8 cellular contexts compared by ENCODE assay signal in the genomic region with DNA sequence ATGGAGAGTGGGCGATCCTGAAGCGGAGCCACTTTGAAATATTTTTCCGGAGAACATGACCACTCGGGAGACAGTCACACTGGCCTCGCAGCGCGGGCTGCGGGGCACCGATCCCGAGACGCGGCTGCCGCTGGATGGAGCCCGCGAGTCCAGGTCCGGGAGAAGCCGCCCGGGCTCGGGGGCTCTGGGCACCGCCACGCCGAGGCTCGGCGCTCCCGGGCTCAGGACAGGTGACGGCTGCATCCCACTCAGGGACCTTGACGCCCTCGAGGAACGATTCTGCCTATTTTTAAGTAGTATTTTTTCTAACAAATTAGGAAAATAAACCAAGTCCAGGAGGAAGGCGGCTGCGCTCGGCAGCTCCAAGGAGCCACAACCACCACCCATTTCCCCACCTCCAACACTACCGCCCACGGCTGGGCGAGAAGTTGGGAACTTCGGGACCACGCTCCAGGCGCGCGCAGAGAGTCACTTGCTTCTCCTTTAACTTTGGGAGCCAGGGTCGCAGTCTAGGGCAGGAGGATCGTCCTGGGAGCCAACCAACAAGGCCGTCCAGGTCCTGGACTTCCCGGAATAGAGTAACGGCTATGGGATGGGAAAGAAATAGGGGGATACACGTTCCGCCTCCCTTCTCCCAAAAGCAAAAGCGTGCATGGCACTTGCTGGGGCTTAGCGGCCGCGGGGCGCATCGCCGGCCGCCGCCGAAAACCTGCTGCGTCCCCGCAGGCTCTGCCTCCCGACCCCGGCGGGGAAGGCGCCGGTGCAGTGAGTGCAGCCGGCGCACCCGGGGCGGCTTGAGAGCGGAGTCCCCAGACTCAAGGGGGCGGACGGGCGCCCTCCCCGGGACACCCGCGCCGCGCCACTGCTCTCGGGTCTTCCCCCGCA. TPM values are rescaled to one million over a fixed set of nuclear protein-coding genes. Genes with fewer than 3 reads are reported as not detected.
DNase-seq lines count a peak whose midpoint lies in the region; ATAC-seq, FAIRE-seq and TF ChIP-seq lines count a peak whose summit lies in the region.

No MANE protein-coding gene starts in this region.

- peak overlapping the region; percentile 35 to 77; a peak in 4 of 6 replicates for H3K27ac ChIP-seq in A549
- H3K27ac ChIP-seq in testis, result no peak overlapping the region

- H3K36me3 Mint-ChIP-seq in nephron (ENCODE audit: low read depth), result no peaks in the 10 kb centered on the region

- no peak for FAIRE-seq in A549 (lab: Jason Lieb, UNC)

- DNase-seq in A549 (ENCODE audit: low read depth in 1 of 2, low spot score in 1 of 2) (peak; percentile 51 to 97), GM13977 (ENCODE audit: low spot score) (peak; percentile 90), NCI-H82 treated with DMSO at 0.1 percent for 48 hours (lab: John Stamatoyannopoulos, UW; ENCODE audit: unreplicated experiment) (peak; percentile 13), activated T-helper 1 cell treated with Interleukin-2 at 50 U/mL for 16 hours (ENCODE audit: low read depth) (peak; percentile 28), foreskin fibroblast (peak; percentile 43 to 79), testis (peak; percentile 58)

- no peaks in the 10 kb centered on the region for H3K9me3 ChIP-seq in A549
- no peaks in the 10 kb centered on the region for H3K9me3 ChIP-seq in testis

- H3K27me3 Mint-ChIP-seq in nephron (ENCODE audit: low read depth), result peaks cover 94% of the 10 kb centered on the region

- peak; percentile 75 to 91 for ATAC-seq in A549
- no peak for ATAC-seq in GM21576 (IDR thresholded peaks at IDR 0.05; ENCODE audit: unreplicated experiment)

- H3K4me3 ChIP-seq in A549, result peak overlapping the region; percentile 55
- peak overlapping the region; percentile 42 to 50 for H3K4me3 ChIP-seq in foreskin fibroblast (ENCODE audit: low read depth in 1 of 2, low read length in 2 of 2)
- peak overlapping the region; percentile 34 to 48 for H3K4me3 ChIP-seq in testis

- H3K4me2 ChIP-seq in A549, result peak overlapping the region; percentile 86

- H3K9me3 Mint-ChIP-seq in nephron, result no peaks in the 10 kb centered on the region

- intact Hi-C loops in testis (cut with DNase I; ENCODE audit: low total_unique reads), result no loop called here

- under 1% methylated on average over 63 of the region's 79 CpGs for WGBS in A549 (ENCODE audit: missing lambda C conversion rate)
- 0 to 1% methylated on average over 35 to 79 of the region's 79 CpGs for WGBS in testis, 2 donors

- no peak overlapping the region for H3K27ac Mint-ChIP-seq in nephron

- TF ChIP-seq POLR2A in A549 (IDR thresholded peaks at IDR 0.05; ENCODE audit: low read length), result no peak
- no peak for TF ChIP-seq POLR2A in testis (IDR thresholded peaks at IDR 0.05)

- no peak for TF ChIP-seq EP300 in A549 (IDR thresholded peaks at IDR 0.05)

- TF ChIP-seq CTCF in A549 (IDR thresholded peaks at IDR 0.05), result peak; percentile 79
- peak; percentile 77 for TF ChIP-seq CTCF in GM13977 (IDR thresholded peaks at IDR 0.05; ENCODE audit: extremely low read depth, insufficient read depth, missing control alignments)
- TF ChIP-seq CTCF in foreskin fibroblast (IDR thresholded peaks at IDR 0.05; ENCODE audit: low read depth, low read length), result peak; percentile 74
- TF ChIP-seq CTCF in nephron (IDR thresholded peaks at IDR 0.05; ENCODE audit: unreplicated experiment in 3 of 3), result peak; percentile 70 to 74 (median 73)
- TF ChIP-seq CTCF in testis (IDR thresholded peaks at IDR 0.05), result peak in 2 of 3 experiments; percentile 40 to 60

- in situ Hi-C loops in GM13977 (cut with MboI; ENCODE audit: low pct_unique_long_range_greater_than_20kb, low sequenced_read_pairs, unreplicated experiment), result loop anchor here (25.0 kb wide), 1 partner anchor 90 kb away; no protein-coding TSS in a partner anchor

- CTCF ChIA-PET in A549 (lab: Yijun Ruan, JAX), result interaction anchor here (0.6 to 4.8 kb wide), 13 partner anchors 9 to 349 kb away, joined by 3 to 29 read pairs (median 3); no protein-coding TSS in a partner anchor

- H3K4me1 Mint-ChIP-seq in nephron, result peaks cover 8% of the 10 kb centered on the region

- TF ChIP-seq RAD21 in A549 (conservative IDR thresholded peaks at IDR 0.05 in 1 of 2, IDR thresholded peaks at IDR 0.05 in 1 of 2), result peak; percentile 37 to 59; a peak in 4 of 5 replicates

- H3K36me3 ChIP-seq in testis (ENCODE audit: low read depth, missing control alignments), result no peaks in the 10 kb centered on the region

- H3K4me3 Mint-ChIP-seq in nephron, result peak overlapping the region; percentile 80 to 84 (median 82)

- no peaks in the 10 kb centered on the region for H3K27me3 ChIP-seq in testis

- POLR2A ChIA-PET in A549 (lab: Yijun Ruan, JAX), result no interaction called here

- no peaks in the 10 kb centered on the region for H3K4me1 ChIP-seq in A549
- H3K4me1 ChIP-seq in testis, result peaks cover 16% of the 10 kb centered on the region

TF ChIP-seq in A549, 52 proteins besides CTCF, POLR2A, EP300 and RAD21:
- TF ChIP-seq, protein P1, sequence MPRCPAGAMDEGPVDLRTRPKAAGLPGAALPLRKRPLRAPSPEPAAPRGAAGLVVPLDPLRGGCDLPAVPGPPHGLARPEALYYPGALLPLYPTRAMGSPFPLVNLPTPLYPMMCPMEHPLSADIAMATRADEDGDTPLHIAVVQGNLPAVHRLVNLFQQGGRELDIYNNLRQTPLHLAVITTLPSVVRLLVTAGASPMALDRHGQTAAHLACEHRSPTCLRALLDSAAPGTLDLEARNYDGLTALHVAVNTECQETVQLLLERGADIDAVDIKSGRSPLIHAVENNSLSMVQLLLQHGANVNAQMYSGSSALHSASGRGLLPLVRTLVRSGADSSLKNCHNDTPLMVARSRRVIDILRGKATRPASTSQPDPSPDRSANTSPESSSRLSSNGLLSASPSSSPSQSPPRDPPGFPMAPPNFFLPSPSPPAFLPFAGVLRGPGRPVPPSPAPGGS (IDR thresholded peaks at IDR 0.05), result no peak
- TF ChIP-seq RNF2 (IDR thresholded peaks at IDR 0.05; ENCODE audit: borderline replicate concordance, low read depth) (peak; percentile 66; the same call in 1 of the 2 replicates), SMC3 (IDR thresholded peaks at IDR 0.05) (peak; percentile 75), EHF (CRISPR knock-in tag; IDR thresholded peaks at IDR 0.05) (no peak), HEYL (CRISPR knock-in tag; IDR thresholded peaks at IDR 0.05) (no peak), KDM1A (IDR thresholded peaks at IDR 0.05; ENCODE audit: low read depth) (no peak), KDM5A (IDR thresholded peaks at IDR 0.05) (no peak), FOSB (CRISPR knock-in tag; IDR thresholded peaks at IDR 0.05) (no peak), MYC (IDR thresholded peaks at IDR 0.05; ENCODE audit: borderline replicate concordance, low read length) (no peak), CBX2 (IDR thresholded peaks at IDR 0.05; ENCODE audit: borderline replicate concordance, low read depth) (no peak)
- TF ChIP-seq, protein P2, sequence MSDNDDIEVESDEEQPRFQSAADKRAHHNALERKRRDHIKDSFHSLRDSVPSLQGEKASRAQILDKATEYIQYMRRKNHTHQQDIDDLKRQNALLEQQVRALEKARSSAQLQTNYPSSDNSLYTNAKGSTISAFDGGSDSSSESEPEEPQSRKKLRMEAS (IDR thresholded peaks at IDR 0.05), result peak; percentile 43; the same call in 1 of the 2 replicates
- TF ChIP-seq, protein P3, sequence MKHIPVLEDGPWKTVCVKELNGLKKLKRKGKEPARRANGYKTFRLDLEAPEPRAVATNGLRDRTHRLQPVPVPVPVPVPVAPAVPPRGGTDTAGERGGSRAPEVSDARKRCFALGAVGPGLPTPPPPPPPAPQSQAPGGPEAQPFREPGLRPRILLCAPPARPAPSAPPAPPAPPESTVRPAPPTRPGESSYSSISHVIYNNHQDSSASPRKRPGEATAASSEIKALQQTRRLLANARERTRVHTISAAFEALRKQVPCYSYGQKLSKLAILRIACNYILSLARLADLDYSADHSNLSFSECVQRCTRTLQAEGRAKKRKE (CRISPR knock-in tag; IDR thresholded peaks at IDR 0.05; ENCODE audit: low read depth), result no peak
- TF ChIP-seq, protein P4, sequence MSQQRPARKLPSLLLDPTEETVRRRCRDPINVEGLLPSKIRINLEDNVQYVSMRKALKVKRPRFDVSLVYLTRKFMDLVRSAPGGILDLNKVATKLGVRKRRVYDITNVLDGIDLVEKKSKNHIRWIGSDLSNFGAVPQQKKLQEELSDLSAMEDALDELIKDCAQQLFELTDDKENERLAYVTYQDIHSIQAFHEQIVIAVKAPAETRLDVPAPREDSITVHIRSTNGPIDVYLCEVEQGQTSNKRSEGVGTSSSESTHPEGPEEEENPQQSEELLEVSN (IDR thresholded peaks at IDR 0.05; ENCODE audit: borderline replicate concordance, low read depth), result peak; percentile 26

RNA-seq across cellular contexts. Expression of a gene that starts 0.9 kb away (rescaled TPM):
- 0.25 and 0.33 TPM in 2 replicates for polyA plus RNA-seq in A549 (2011; rRNA removed)
- 0.24 and 0.51 TPM in 2 replicates for polyA plus RNA-seq in A549 (2012; cell fraction: cytosol; rRNA removed)
- 0.72 and 0.78 TPM in 2 replicates for polyA plus RNA-seq in A549 (2012; cell fraction: nucleus; rRNA removed)
- polyA plus RNA-seq in A549 (2017; fragmentation: RNase III; extraction: RNeasy Plus Mini Kit Qiagen cat#74134 plus additional on column Dnase treatment), result 0.31 to 0.49 TPM (median 0.37 TPM) in 3 replicates
- 0.44 and 0.74 TPM in 2 replicates for polyA minus RNA-seq in A549 (2011; rRNA and poly(A)+ RNA removed)
- total RNA-seq in testis, result 1 to 10 TPM; 4.5 to 8.6 TPM
- 18.7 TPM for polyA plus RNA-seq in testis (ENCODE audit: insufficient read depth, low read depth, low replicate concordance)

RNA-seq across cellular contexts. Expression of a gene that starts 40.7 kb away (rescaled TPM):
- 64.3 and 74.9 TPM in 2 replicates for polyA plus RNA-seq in A549 (2011; rRNA removed)
- polyA plus RNA-seq in A549 (2012; cell fraction: cytosol; rRNA removed), result 20.0 and 22.0 TPM in 2 replicates
- 13.1 and 24.2 TPM in 2 replicates for polyA plus RNA-seq in A549 (2012; cell fraction: nucleus; rRNA removed)
- polyA plus RNA-seq in A549 (2017; fragmentation: RNase III; extraction: RNeasy Plus Mini Kit Qiagen cat#74134 plus additional on column Dnase treatment), result 43.6 to 47.9 TPM (median 44.6 TPM) in 3 replicates
- polyA minus RNA-seq in A549 (2011; rRNA and poly(A)+ RNA removed), result 57.4 and 61.2 TPM in 2 replicates
- total RNA-seq in testis, result 10 to 100 TPM; 48.7 to 51.8 TPM
- 46.3 TPM for polyA plus RNA-seq in testis (ENCODE audit: insufficient read depth, low read depth, low replicate concordance)

Comparison
In these comparisons a context has a peak if more than half of its experiments do, and no peak if none do; other contexts are left out.
1. DNase-seq: peak in every context shown above with its lines; median percentile 90 in GM13977; 74 in A549; 61 in foreskin fibroblast; 58 in testis; 28 in activated T-helper 1 cell treated with Interleukin-2 at 50 U/mL for 16 hours; 13 in NCI-H82 treated with DMSO at 0.1 percent for 48 hours.
2. H3K27ac ChIP-seq: peak in A549 (2 of 2); none in testis (0 of 2).
3. RNA of a gene that starts 0.9 kb away (polyA plus RNA-seq): 18.7 TPM in testis (single experiment); 0.24 to 0.78 TPM in A549; every median in the first group is over 10 times any median in the second.
4. Peak in every context shown above with its lines, with median percentiles within 50 percentile points of each other: H3K4me3 ChIP-seq and CTCF ChIP-seq.